22 cellular contexts compared by ENCODE assay signal in genomic region chr22:44423556-44423955, GRCh38.
DNase-seq lines count a peak whose midpoint lies in the region; ATAC-seq and TF ChIP-seq lines count a peak whose summit lies in the region.
"Had no signal": no experiment of that assay in that cellular context is flagged by ENCODE, and none has a peak within 500 bp of the region (broad histone marks: within the 10 kb centered on the region; RNA-seq: fewer than 3 reads in every experiment).

No MANE protein-coding gene starts in this region.

- ATAC-seq in upper lobe of left lung (ENCODE audit: low FRiP score in 2 of 2) = no peak
- ATAC-seq: Right ventricle myocardium inferior had no signal

- H3K36me3 Mint-ChIP-seq in endodermal cell (ENCODE audit: low read depth) (no peaks in the 10 kb centered on the region), nephron progenitor cell (ENCODE audit: low read depth) (no peaks in the 10 kb centered on the region)
- no peaks in the 10 kb centered on the region for H3K36me3 Mint-ChIP-seq in activated CD4-positive, alpha-beta memory T cell treated with anti-CD3 and anti-CD28 coated beads, Interleukin-2, amount 10 ng/mL, durations not matched to agents 7 days and 5 days (ENCODE audit: low read depth)
- H3K36me3 Mint-ChIP-seq: CD4-positive, CD25-positive, alpha-beta regulatory T cell had no signal

- H3K4me1 Mint-ChIP-seq in endodermal cell = peaks cover 20% of the 10 kb centered on the region
- peaks cover 49% of the 10 kb centered on the region for H3K4me1 Mint-ChIP-seq in nephron progenitor cell
- no peaks in the 10 kb centered on the region for H3K4me1 Mint-ChIP-seq in activated CD4-positive, alpha-beta memory T cell treated with anti-CD3 and anti-CD28 coated beads, Interleukin-2, amount 10 ng/mL, durations not matched to agents 7 days and 5 days

- POLR2A ChIA-PET in activated CD4-positive, alpha-beta memory T cell treated with anti-CD3 and anti-CD28 coated beads, Interleukin-2, amount 10 ng/mL, durations not matched to agents 7 days and 5 days (lab: Charles Lee) = no interaction called here

- no peak overlapping the region for H3K9ac ChIP-seq in endodermal cell (ENCODE audit: extremely low read depth, low read length, poor library complexity, severe bottlenecking)
- H3K9ac ChIP-seq: BLaER1 had no signal

- TF ChIP-seq CTCF in endodermal cell (conservative IDR thresholded peaks at IDR 0.05) (no peak), nephron progenitor cell (IDR thresholded peaks at IDR 0.05) (no peak), upper lobe of left lung (IDR thresholded peaks at IDR 0.05) (no peak)

- H3K9me3 Mint-ChIP-seq in endodermal cell = peaks cover 19% of the 10 kb centered on the region
- peaks cover 38% of the 10 kb centered on the region for H3K9me3 Mint-ChIP-seq in nephron progenitor cell
- peaks cover 5% of the 10 kb centered on the region for H3K9me3 Mint-ChIP-seq in activated CD4-positive, alpha-beta memory T cell treated with anti-CD3 and anti-CD28 coated beads, Interleukin-2, amount 10 ng/mL, durations not matched to agents 7 days and 5 days

- H3K27me3 ChIP-seq in endodermal cell (ENCODE audit: control insufficient read depth, insufficient read depth, low read length, poor library complexity, severe bottlenecking) (no peaks in the 10 kb centered on the region), upper lobe of left lung (no peaks in the 10 kb centered on the region)
- H3K27me3 ChIP-seq: BLaER1, SJCRH30 had no signal

- H3K9me3 ChIP-seq in endodermal cell (ENCODE audit: control insufficient read depth, low read length) = peaks cover 23% of the 10 kb centered on the region
- peaks cover 0 to 12% (median 7%) of the 10 kb centered on the region in 4 donors for H3K9me3 ChIP-seq in upper lobe of left lung
- H3K9me3 ChIP-seq: SJCRH30 had no signal

- peak; percentile 39 for DNase-seq in activated effector memory CD4-positive, alpha-beta T cell treated with anti-CD3 and anti-CD28 coated beads, Interleukin-2, amount 50 U/mL, for 16 hours
- no peak for DNase-seq in activated effector memory CD4-positive, alpha-beta T cell treated with Interleukin-2 at 50 U/mL for 16 hours
- DNase-seq in endodermal cell = peak; percentile 42
- no peak for DNase-seq in nephron progenitor cell
- DNase-seq in upper lobe of left lung = peak; percentile 12 to 27
- DNase-seq in A172 (ENCODE audit: low spot score) = no peak
- DNase-seq in activated CD4-positive, alpha-beta memory T cell treated with anti-CD3 and anti-CD28 coated beads, Interleukin-2, amount 10 ng/mL, durations not matched to agents 7 days and 5 days = no peak
- no peak for DNase-seq in occipital lobe (lab: John Stamatoyannopoulos, UW)
- DNase-seq: CD4-positive, CD25-positive, alpha-beta regulatory T cell; DND-41; H9; HFFc6; KBM-7; MV-4-11; NCI-H1105; NCI-H146; NCI-H446 treated with DMSO at 0.1 percent for 48 hours; NCI-H82; NK-92 treated with Interleukin-12 subunit alpha and Interleukin-12 subunit beta, amount 100 ng/mL, for 24 hours; SJCRH30 had no signal

- H3K27ac ChIP-seq in endodermal cell (ENCODE audit: low read depth, low read length) (no peak overlapping the region), upper lobe of left lung (no peak overlapping the region)
- H3K27ac ChIP-seq: BLaER1, SJCRH30 had no signal

- no peak overlapping the region for H3K4me3 ChIP-seq in endodermal cell (ENCODE audit: low read length)
- H3K4me3 ChIP-seq in upper lobe of left lung = no peak overlapping the region
- H3K4me3 ChIP-seq: BLaER1, SJCRH30 had no signal

- TF ChIP-seq POLR2A in upper lobe of left lung (IDR thresholded peaks at IDR 0.05) = no peak

- H3K4me1 ChIP-seq in endodermal cell (ENCODE audit: control insufficient read depth, insufficient read depth, low read length) (no peaks in the 10 kb centered on the region), upper lobe of left lung (peaks cover 0 to 11% (median 0%) of the 10 kb centered on the region in 4 donors)
- H3K4me1 ChIP-seq: BLaER1, SJCRH30 had no signal

- WGBS in endodermal cell (ENCODE audit: insufficient coverage in 1 of 2, insufficient read length in 1 of 2), 2 experiments = 89 to 90% methylated on average over 4 to 9 of the region's 9 CpGs
- WGBS in upper lobe of left lung, 2 donors = 72 to 78% methylated on average over 4 to 9 of the region's 9 CpGs

- no peaks in the 10 kb centered on the region for H3K36me3 ChIP-seq in endodermal cell (ENCODE audit: control insufficient read depth, insufficient read depth, low read length)
- no peaks in the 10 kb centered on the region for H3K36me3 ChIP-seq in upper lobe of left lung
- H3K36me3 ChIP-seq: BLaER1, SJCRH30 had no signal

- H3K27ac Mint-ChIP-seq in endodermal cell = no peak overlapping the region
- H3K27ac Mint-ChIP-seq in nephron progenitor cell = peak overlapping the region; percentile 87
- H3K27ac Mint-ChIP-seq in activated CD4-positive, alpha-beta memory T cell treated with anti-CD3 and anti-CD28 coated beads, Interleukin-2, amount 10 ng/mL, durations not matched to agents 7 days and 5 days = no peak overlapping the region
- H3K27ac Mint-ChIP-seq: CD4-positive, CD25-positive, alpha-beta regulatory T cell; HFFc6 had no signal

- no peak for TF ChIP-seq EP300 in upper lobe of left lung (IDR thresholded peaks at IDR 0.05)

- H3K4me3 Mint-ChIP-seq in endodermal cell (no peak overlapping the region), nephron progenitor cell (no peak overlapping the region)
- H3K4me3 Mint-ChIP-seq in activated CD4-positive, alpha-beta memory T cell treated with anti-CD3 and anti-CD28 coated beads, Interleukin-2, amount 10 ng/mL, durations not matched to agents 7 days and 5 days = no peak overlapping the region
- H3K4me3 Mint-ChIP-seq: CD4-positive, CD25-positive, alpha-beta regulatory T cell; H9; HFFc6 had no signal

- CTCF ChIA-PET in activated CD4-positive, alpha-beta memory T cell treated with anti-CD3 and anti-CD28 coated beads, Interleukin-2, amount 10 ng/mL, durations not matched to agents 7 days and 5 days (lab: Charles Lee) = no interaction called here

- no peaks in the 10 kb centered on the region for H3K27me3 Mint-ChIP-seq in endodermal cell (ENCODE audit: insufficient read depth)
- H3K27me3 Mint-ChIP-seq in nephron progenitor cell (ENCODE audit: low read depth, poor library complexity) = peaks cover 20% of the 10 kb centered on the region
- H3K27me3 Mint-ChIP-seq in activated CD4-positive, alpha-beta memory T cell treated with anti-CD3 and anti-CD28 coated beads, Interleukin-2, amount 10 ng/mL, durations not matched to agents 7 days and 5 days = peaks cover 10% of the 10 kb centered on the region

Comparison
In these comparisons a context has a peak if more than half of its experiments do, and no peak if none do; other contexts are left out.
1. DNase-seq: peak in activated effector memory CD4-positive, alpha-beta T cell treated with anti-CD3 and anti-CD28 coated beads, Interleukin-2, amount 50 U/mL, for 16 hours (single experiment), endodermal cell (single experiment) and upper lobe of left lung (2 of 2); none in activated effector memory CD4-positive, alpha-beta T cell treated with Interleukin-2 at 50 U/mL for 16 hours (single experiment), nephron progenitor cell (single experiment), A172 (single experiment), activated CD4-positive, alpha-beta memory T cell treated with anti-CD3 and anti-CD28 coated beads, Interleukin-2, amount 10 ng/mL, durations not matched to agents 7 days and 5 days (single experiment) and occipital lobe (single experiment).